8 cellular contexts compared by ENCODE assay signal in genomic region chr19:14516048-14516534, GRCh38. TPM values are rescaled to one million over a fixed set of nuclear protein-coding genes. Genes with fewer than 3 reads are reported as not detected.
DNase-seq lines count a peak whose midpoint lies in the region; ATAC-seq and TF ChIP-seq lines count a peak whose summit lies in the region.
"Had no signal": no experiment of that assay in that cellular context is flagged by ENCODE, and none has a peak within 500 bp of the region (broad histone marks: within the 10 kb centered on the region; RNA-seq: fewer than 3 reads in every experiment).

No MANE protein-coding gene starts in this region.

- ATAC-seq in foreskin keratinocyte (no peak), HG03342 (IDR thresholded peaks at IDR 0.05; ENCODE audit: unreplicated experiment) (no peak), GM21786 (IDR thresholded peaks at IDR 0.05; ENCODE audit: unreplicated experiment) (no peak)

- CTCF ChIA-PET in HEK293 (lab: Yijun Ruan, JAX): interaction anchor here (0.7 to 1.1 kb wide), 2 partner anchors 16 to 31 kb away, joined by 3 read pairs; no protein-coding TSS in a partner anchor

- H3K4me1 ChIP-seq in HEK293 (ENCODE audit: control insufficient read depth, insufficient read depth, low read length): no peaks in the 10 kb centered on the region; the same call in 1 of the 2 replicates
- H3K4me1 ChIP-seq in foreskin keratinocyte: peaks cover 23% of the 10 kb centered on the region
- peaks cover 40 to 52% (median 50%) of the 10 kb centered on the region in 3 donors for H3K4me1 ChIP-seq in skeletal muscle tissue (ENCODE audit: control insufficient read depth in 3 of 3, insufficient read depth in 3 of 3, low read length in 3 of 3)

- H3K36me3 ChIP-seq in HEK293 (ENCODE audit: control insufficient read depth in 2 of 2, insufficient read depth in 1 of 2, low read length in 2 of 2) (peaks cover 3 to 39% of the 10 kb centered on the region in 2 experiments; a peak in 1 of 3 replicates), skeletal muscle tissue (ENCODE audit: control insufficient read depth in 3 of 3, insufficient read depth in 3 of 3, low read length in 3 of 3) (peaks cover 25 to 31% (median 30%) of the 10 kb centered on the region in 3 donors)

- DNase-seq in foreskin keratinocyte (no peak), HT-29 (ENCODE audit: low spot score) (no peak)
- DNase-seq: GOT3 had no signal

- TF ChIP-seq CTCF in HEK293 (tag by site-specific recombination; IDR thresholded peaks at IDR 0.05): peak; percentile 28; the same call in 1 of the 2 replicates
- TF ChIP-seq CTCF in WI38 (IDR thresholded peaks at IDR 0.05; ENCODE audit: low read depth, low read length): no peak
- peak; percentile 56 for TF ChIP-seq CTCF in foreskin keratinocyte (conservative IDR thresholded peaks at IDR 0.05)

- peak overlapping the region; percentile 54 to 99 (median 80) for H3K9ac ChIP-seq in skeletal muscle tissue (ENCODE audit: low read depth in 1 of 3, low read length in 3 of 3)

- POLR2A ChIA-PET in HEK293 (lab: Yijun Ruan, JAX): interaction anchor here (1.6 to 1.7 kb wide), 2 partner anchors 10 to 12 kb away, joined by 3 to 5 read pairs; no protein-coding TSS in a partner anchor

- peak overlapping the region; percentile 24 for H3K4me3 ChIP-seq in HEK293 (ENCODE audit: low read depth, low read length)
- H3K4me3 ChIP-seq in WI38 (ENCODE audit: low read depth, low read length): peak overlapping the region; percentile 92
- H3K4me3 ChIP-seq in skeletal muscle tissue (ENCODE audit: low read length in 3 of 3): peak overlapping the region; percentile 79 to 96 (median 95)

- no peaks in the 10 kb centered on the region for H3K9me3 ChIP-seq in HEK293 (ENCODE audit: control insufficient read depth, insufficient read depth, low read depth, low read length)
- H3K9me3 ChIP-seq in skeletal muscle tissue (ENCODE audit: control insufficient read depth in 3 of 3, low read length in 3 of 3): no peaks in the 10 kb centered on the region

- peak overlapping the region; percentile 20; the same call in 1 of the 2 replicates for H3K27ac ChIP-seq in HEK293 (ENCODE audit: extremely low read depth, low read depth, low read length)
- H3K27ac ChIP-seq in foreskin keratinocyte: peak overlapping the region; percentile 86
- no peak overlapping the region for H3K27ac ChIP-seq in skeletal muscle tissue (ENCODE audit: low read depth, low read length)

- H3K27me3 ChIP-seq in foreskin keratinocyte (no peaks in the 10 kb centered on the region), skeletal muscle tissue (ENCODE audit: control insufficient read depth in 3 of 3, insufficient read depth in 3 of 3, low read length in 3 of 3) (no peaks in the 10 kb centered on the region)

TF ChIP-seq in HEK293, 187 proteins besides CTCF, POLR2A, EP300 and RAD21:
- TF ChIP-seq, protein P1, sequence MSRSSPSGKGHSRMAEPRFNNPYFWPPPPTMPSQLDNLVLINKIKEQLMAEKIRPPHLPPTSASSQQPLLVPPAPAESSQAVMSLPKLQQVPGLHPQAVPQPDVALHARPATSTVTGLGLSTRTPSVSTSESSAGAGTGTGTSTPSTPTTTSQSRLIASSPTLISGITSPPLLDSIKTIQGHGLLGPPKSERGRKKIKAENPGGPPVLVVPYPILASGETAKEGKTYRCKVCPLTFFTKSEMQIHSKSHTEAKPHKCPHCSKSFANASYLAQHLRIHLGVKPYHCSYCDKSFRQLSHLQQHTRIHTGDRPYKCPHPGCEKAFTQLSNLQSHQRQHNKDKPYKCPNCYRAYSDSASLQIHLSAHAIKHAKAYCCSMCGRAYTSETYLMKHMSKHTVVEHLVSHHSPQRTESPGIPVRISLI (tag by site-specific recombination; IDR thresholded peaks at IDR 0.05): no peak
- TF ChIP-seq, protein P2, sequence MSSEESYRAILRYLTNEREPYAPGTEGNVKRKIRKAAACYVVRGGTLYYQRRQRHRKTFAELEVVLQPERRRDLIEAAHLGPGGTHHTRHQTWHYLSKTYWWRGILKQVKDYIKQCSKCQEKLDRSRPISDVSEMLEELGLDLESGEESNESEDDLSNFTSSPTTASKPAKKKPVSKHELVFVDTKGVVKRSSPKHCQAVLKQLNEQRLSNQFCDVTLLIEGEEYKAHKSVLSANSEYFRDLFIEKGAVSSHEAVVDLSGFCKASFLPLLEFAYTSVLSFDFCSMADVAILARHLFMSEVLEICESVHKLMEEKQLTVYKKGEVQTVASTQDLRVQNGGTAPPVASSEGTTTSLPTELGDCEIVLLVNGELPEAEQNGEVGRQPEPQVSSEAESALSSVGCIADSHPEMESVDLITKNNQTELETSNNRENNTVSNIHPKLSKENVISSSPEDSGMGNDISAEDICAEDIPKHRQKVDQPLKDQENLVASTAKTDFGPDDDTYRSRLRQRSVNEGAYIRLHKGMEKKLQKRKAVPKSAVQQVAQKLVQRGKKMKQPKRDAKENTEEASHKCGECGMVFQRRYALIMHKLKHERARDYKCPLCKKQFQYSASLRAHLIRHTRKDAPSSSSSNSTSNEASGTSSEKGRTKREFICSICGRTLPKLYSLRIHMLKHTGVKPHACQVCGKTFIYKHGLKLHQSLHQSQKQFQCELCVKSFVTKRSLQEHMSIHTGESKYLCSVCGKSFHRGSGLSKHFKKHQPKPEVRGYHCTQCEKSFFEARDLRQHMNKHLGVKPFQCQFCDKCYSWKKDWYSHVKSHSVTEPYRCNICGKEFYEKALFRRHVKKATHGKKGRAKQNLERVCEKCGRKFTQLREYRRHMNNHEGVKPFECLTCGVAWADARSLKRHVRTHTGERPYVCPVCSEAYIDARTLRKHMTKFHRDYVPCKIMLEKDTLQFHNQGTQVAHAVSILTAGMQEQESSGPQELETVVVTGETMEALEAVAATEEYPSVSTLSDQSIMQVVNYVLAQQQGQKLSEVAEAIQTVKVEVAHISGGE (tag by site-specific recombination; conservative IDR thresholded peaks at IDR 0.05; ENCODE audit: low read depth): no peak
- TF ChIP-seq, protein P3, sequence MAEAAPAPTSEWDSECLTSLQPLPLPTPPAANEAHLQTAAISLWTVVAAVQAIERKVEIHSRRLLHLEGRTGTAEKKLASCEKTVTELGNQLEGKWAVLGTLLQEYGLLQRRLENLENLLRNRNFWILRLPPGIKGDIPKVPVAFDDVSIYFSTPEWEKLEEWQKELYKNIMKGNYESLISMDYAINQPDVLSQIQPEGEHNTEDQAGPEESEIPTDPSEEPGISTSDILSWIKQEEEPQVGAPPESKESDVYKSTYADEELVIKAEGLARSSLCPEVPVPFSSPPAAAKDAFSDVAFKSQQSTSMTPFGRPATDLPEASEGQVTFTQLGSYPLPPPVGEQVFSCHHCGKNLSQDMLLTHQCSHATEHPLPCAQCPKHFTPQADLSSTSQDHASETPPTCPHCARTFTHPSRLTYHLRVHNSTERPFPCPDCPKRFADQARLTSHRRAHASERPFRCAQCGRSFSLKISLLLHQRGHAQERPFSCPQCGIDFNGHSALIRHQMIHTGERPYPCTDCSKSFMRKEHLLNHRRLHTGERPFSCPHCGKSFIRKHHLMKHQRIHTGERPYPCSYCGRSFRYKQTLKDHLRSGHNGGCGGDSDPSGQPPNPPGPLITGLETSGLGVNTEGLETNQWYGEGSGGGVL (tag by site-specific recombination; IDR thresholded peaks at IDR 0.05): no peak
- peak; percentile 30 for TF ChIP-seq GLIS1 (tag by site-specific recombination; IDR thresholded peaks at IDR 0.05)
TF ChIP-seq in HEK293: peak in this region for 1.

RNA-seq across cellular contexts. Expression of gene DNAJB1, which starts 2.1 kb away (rescaled TPM):
- total RNA-seq in foreskin keratinocyte (184 and 196 TPM in 2 replicates), skeletal muscle tissue (39.1 TPM)
- polyA plus RNA-seq in foreskin keratinocyte: 158 and 184 TPM in 2 replicates
- total RNA-seq in HT-29 (2014; rRNA removed; shearing (Covaris generic)): 77.7 and 79.9 TPM in 2 replicates

RNA-seq across cellular contexts. Expression of gene TECR, which starts 13.3 kb away (rescaled TPM):
- total RNA-seq in foreskin keratinocyte (137 and 146 TPM in 2 replicates), skeletal muscle tissue (83.0 TPM)
- 287 and 299 TPM in 2 replicates for polyA plus RNA-seq in foreskin keratinocyte
- 117 and 146 TPM in 2 replicates for total RNA-seq in HT-29 (2014; rRNA removed; shearing (Covaris generic))

RNA-seq across cellular contexts. Expression of gene GIPC1, which starts 20.2 kb away (rescaled TPM):
- total RNA-seq in foreskin keratinocyte (228 and 256 TPM in 2 replicates), skeletal muscle tissue (41.8 TPM)
- 250 and 306 TPM in 2 replicates for polyA plus RNA-seq in foreskin keratinocyte
- total RNA-seq in HT-29 (2014; rRNA removed; shearing (Covaris generic)): 296 and 305 TPM in 2 replicates

RNA-seq across cellular contexts. Expression of gene PTGER1, which starts 40.9 kb away (rescaled TPM):
- total RNA-seq in foreskin keratinocyte (not detected in 2 replicates), skeletal muscle tissue (not detected)
- 0.04 TPM in 1 of 2 replicates, not detected in the other for polyA plus RNA-seq in foreskin keratinocyte
- 0.31 TPM in 1 of 2 replicates, not detected in the other for total RNA-seq in HT-29 (2014; rRNA removed; shearing (Covaris generic))

RNA-seq across cellular contexts. Expression of gene NDUFB7, which starts 55.8 kb away (rescaled TPM):
- 253 and 266 TPM in 2 replicates for total RNA-seq in foreskin keratinocyte
- polyA plus RNA-seq in foreskin keratinocyte: 401 and 458 TPM in 2 replicates
- total RNA-seq in skeletal muscle tissue: 525 TPM
- total RNA-seq in HT-29 (2014; rRNA removed; shearing (Covaris generic)): 482 and 492 TPM in 2 replicates

Comparison
In these comparisons a context has a peak if more than half of its experiments do, and no peak if none do; other contexts are left out.
1. H3K4me3 ChIP-seq: peak in every context shown above with its lines; median percentile 95 in skeletal muscle tissue; 92 in WI38; 24 in HEK293.